Comparison of ENCODE assay signal across 8 cellular contexts in genomic region chr9:128094950-128095544, GRCh38. TPM values are rescaled to one million over a fixed set of nuclear protein-coding genes. Genes with fewer than 3 reads are reported as not detected.
A peak's percentile ranks its signal among the peaks of the same experiment; 100 is the strongest.
DNase-seq lines count a peak whose midpoint lies in the region; ATAC-seq and TF ChIP-seq lines count a peak whose summit lies in the region.

No MANE protein-coding gene starts in this region.

- H3K4me1 ChIP-seq in esophagus squamous epithelium = peaks cover 56 to 96% (median 69%) of the 10 kb centered on the region in 3 donors
- H3K4me1 ChIP-seq in sigmoid colon = peaks cover 0 to 81% (median 76%) of the 10 kb centered on the region in 4 donors

- no peaks in the 10 kb centered on the region for H3K36me3 Mint-ChIP-seq in T-helper 17 cell (ENCODE audit: low read depth)

- H3K36me3 ChIP-seq in esophagus squamous epithelium = no peaks in the 10 kb centered on the region
- no peaks in the 10 kb centered on the region for H3K36me3 ChIP-seq in sigmoid colon

- ATAC-seq in T-helper 17 cell (no peak), HG03175 (IDR thresholded peaks at IDR 0.05; ENCODE audit: unreplicated experiment) (no peak), HG02970 (IDR thresholded peaks at IDR 0.05; ENCODE audit: low FRiP score, unreplicated experiment) (no peak)

- H3K4me3 ChIP-seq in esophagus squamous epithelium = peak overlapping the region in 1 of 4 donors; percentile 2
- no peak overlapping the region for H3K4me3 ChIP-seq in sigmoid colon

- H3K27ac ChIP-seq in esophagus squamous epithelium (peak overlapping the region; percentile 86 to 95 (median 92)), sigmoid colon (peak overlapping the region; percentile 91 to 98 (median 92))

- peaks cover 41% of the 10 kb centered on the region for H3K4me1 Mint-ChIP-seq in T-helper 17 cell

- peak; percentile 27 for DNase-seq in COLO668 (lab: John Stamatoyannopoulos, UW; ENCODE audit: unreplicated experiment)
- no peak for DNase-seq in T-helper 17 cell
- no peak for DNase-seq in esophagus squamous epithelium (lab: John Stamatoyannopoulos, UW)
- DNase-seq in sigmoid colon = no peak
- DNase-seq in stimulated activated CD8-positive, alpha-beta memory T cell treated with anti-CD3 and anti-CD28 coated beads, Interleukin-4, amount 100 ng/mL, for 48 hours = no peak
- DNase-seq in NK-92 (lab: John Stamatoyannopoulos, UW; ENCODE audit: unreplicated experiment) = no peak

- TF ChIP-seq EP300 in sigmoid colon (IDR thresholded peaks at IDR 0.05) = no peak

- intact Hi-C loops in esophagus squamous epithelium (cut with DNase I) = no loop called here
- intact Hi-C loops in sigmoid colon (cut with DNase I) = no loop called here

- TF ChIP-seq POLR2A in esophagus squamous epithelium (IDR thresholded peaks at IDR 0.05) = no peak
- TF ChIP-seq POLR2A in sigmoid colon (IDR thresholded peaks at IDR 0.05) = no peak

- H3K9me3 ChIP-seq in T-helper 17 cell (ENCODE audit: control insufficient read depth, low read length, poor library complexity, severe bottlenecking) (no peaks in the 10 kb centered on the region), esophagus squamous epithelium (no peaks in the 10 kb centered on the region), sigmoid colon (no peaks in the 10 kb centered on the region)

- no peaks in the 10 kb centered on the region for H3K27me3 Mint-ChIP-seq in T-helper 17 cell

- 48 to 62% methylated on average over 11 of the region's 11 CpGs for WGBS in esophagus squamous epithelium, 2 donors
- 85 to 91% methylated on average over 11 of the region's 11 CpGs for WGBS in sigmoid colon, 2 donors

- TF ChIP-seq CTCF in esophagus squamous epithelium (IDR thresholded peaks at IDR 0.05) (no peak), sigmoid colon (IDR thresholded peaks at IDR 0.05) (no peak)

- no peaks in the 10 kb centered on the region for H3K27me3 ChIP-seq in esophagus squamous epithelium
- no peaks in the 10 kb centered on the region for H3K27me3 ChIP-seq in sigmoid colon

- H3K27ac Mint-ChIP-seq in T-helper 17 cell = peak overlapping the region; percentile 94

- H3K4me3 Mint-ChIP-seq in T-helper 17 cell = no peak overlapping the region

RNA-seq across cellular contexts. Expression of gene SLC25A25, which starts 27.0 kb away (rescaled TPM):
- total RNA-seq in T-helper 17 cell (10 to 100 TPM; 16.3 to 20.4 TPM), esophagus squamous epithelium (10 to 100 TPM; 15.8 to 37.9 (median 24.1) TPM), sigmoid colon (10 to 100 TPM; 10.2 to 77.2 (median 12.9) TPM)
- 10 to 100 TPM; 16.6 to 19.4 (median 16.8) TPM for polyA plus RNA-seq in sigmoid colon

RNA-seq across cellular contexts. Expression of gene NAIF1, which starts 27.9 kb away (rescaled TPM):
- total RNA-seq in T-helper 17 cell = 10 to 100 TPM; 11.6 to 15.2 TPM
- 1 to 10 TPM; 6.3 to 8.8 (median 7.8) TPM for total RNA-seq in esophagus squamous epithelium
- total RNA-seq in sigmoid colon = 10 to 100 TPM in 1 of 4 donors, 1 to 10 TPM in 3; 5.5 to 10.7 (median 6.3) TPM
- 10 to 100 TPM in 1 of 3 donors, 1 to 10 TPM in 2; 8.4 to 11.0 (median 8.6) TPM for polyA plus RNA-seq in sigmoid colon

RNA-seq across cellular contexts. Expression of gene PTGES2, which starts 32.5 kb away (rescaled TPM):
- 10 to 100 TPM; 46.4 to 58.2 TPM for total RNA-seq in T-helper 17 cell
- 100 to 1,000 TPM in 1 of 4 donors, 10 to 100 TPM in 3; 54.2 to 118 (median 83.0) TPM for total RNA-seq in esophagus squamous epithelium
- total RNA-seq in sigmoid colon = 100 to 1,000 TPM in 2 of 4 donors, 10 to 100 TPM in 2; 60.0 to 119 (median 97.5) TPM
- 10 to 100 TPM; 56.5 to 82.2 (median 66.1) TPM for polyA plus RNA-seq in sigmoid colon

RNA-seq across cellular contexts. Expression of gene LCN2, which starts 54.2 kb away (rescaled TPM):
- total RNA-seq in T-helper 17 cell (1 to 10 TPM in 1 of 2 donors, not detected in 1; 9.3 TPM), esophagus squamous epithelium (100 to 1,000 TPM in 3 of 4 donors, 10 to 100 TPM in 1; 36.2 to 931 (median 809) TPM), sigmoid colon (not detected)
- 1,000 to 10,000 TPM in 1 of 3 donors, 10 to 100 TPM in 1, 1 to 10 TPM in 1; 9.6 to 1,818 (median 79.8) TPM for polyA plus RNA-seq in sigmoid colon
